In genomic region chr4:169203278-169203677, GRCh38 we compare ENCODE assay signal across 6 cellular contexts.
DNase-seq lines count a peak whose midpoint lies in the region; ATAC-seq and TF ChIP-seq lines count a peak whose summit lies in the region.
"Not testable (repeated sequence)": the region's sequence is repeated elsewhere in the genome, so short reads cannot be mapped to it uniquely, and the experiment has no call there.

No MANE protein-coding gene starts in this region.

- peaks cover 48% of the 10 kb centered on the region for H4K20me1 ChIP-seq in smooth muscle cell (ENCODE audit: low read depth)

- H3K27ac Mint-ChIP-seq in HFFc6, result peak overlapping the region; percentile 91; the same call in 1 of the 2 replicates
- not testable (repeated sequence) for H3K27ac Mint-ChIP-seq in WTC11
- peak overlapping the region; percentile 57 to 86 (median 84) for H3K27ac Mint-ChIP-seq in nephron

- not testable (repeated sequence) for H3K9me3 Mint-ChIP-seq in HFFc6, WTC11, nephron

- peaks cover 65% of the 10 kb centered on the region for H3K4me1 ChIP-seq in ACC112 (ENCODE audit: control insufficient read depth, insufficient read depth, low read length, unreplicated experiment)
- H3K4me1 ChIP-seq in smooth muscle cell (ENCODE audit: low read depth), result peaks cover 43% of the 10 kb centered on the region
- H3K4me1 ChIP-seq in thyroid gland, result peaks cover 25 to 60% of the 10 kb centered on the region in 2 donors

- CTCF ChIA-PET in WTC11 (lab: Charles Lee), result not testable (repeated sequence)

- POLR2A ChIA-PET in WTC11 (lab: Charles Lee), result not testable (repeated sequence)

- not testable (repeated sequence) for TF ChIP-seq POLR2A in thyroid gland (IDR thresholded peaks at IDR 0.05)

- not testable (repeated sequence) for DNase-seq in HFFc6; WTC11 (ENCODE audit: low spot score); smooth muscle cell (lab: John Stamatoyannopoulos, UW; ENCODE audit: unreplicated experiment); thyroid gland

- 91% methylated on average over 4 of the region's 4 CpGs for WGBS in smooth muscle cell (ENCODE audit: low lambda C conversion rate)
- 84 to 88% methylated on average over 4 of the region's 4 CpGs for WGBS in thyroid gland, 2 donors

- H3K36me3 ChIP-seq in ACC112 (ENCODE audit: insufficient read depth, low read length); smooth muscle cell (ENCODE audit: low read depth); thyroid gland: not testable (repeated sequence)

- not testable (repeated sequence) for H3K9ac ChIP-seq in smooth muscle cell (ENCODE audit: low read depth)

- H3K27me3 Mint-ChIP-seq in HFFc6 (ENCODE audit: insufficient read depth); WTC11 (ENCODE audit: low read depth); nephron (ENCODE audit: low read depth): not testable (repeated sequence)

- not testable (repeated sequence) for H3K27me3 ChIP-seq in ACC112 (ENCODE audit: insufficient read depth, low read length); smooth muscle cell (ENCODE audit: low read depth); thyroid gland

- H3K79me2 ChIP-seq in ACC112 (ENCODE audit: control insufficient read depth, insufficient read depth, low read length, unreplicated experiment), result peaks cover 89% of the 10 kb centered on the region
- H3K79me2 ChIP-seq in smooth muscle cell (ENCODE audit: low read depth), result peaks cover 75% of the 10 kb centered on the region

- intact Hi-C loops in thyroid gland (cut with DNase I), result not testable (repeated sequence)

- H3K4me1 Mint-ChIP-seq in HFFc6 (ENCODE audit: low read depth), result peaks cover 77% of the 10 kb centered on the region
- peaks cover 21% of the 10 kb centered on the region for H3K4me1 Mint-ChIP-seq in WTC11
- peaks cover 59% of the 10 kb centered on the region for H3K4me1 Mint-ChIP-seq in nephron

- TF ChIP-seq CTCF in HFFc6 (IDR thresholded peaks at IDR 0.05); WTC11 (IDR thresholded peaks at IDR 0.05); nephron (IDR thresholded peaks at IDR 0.05; ENCODE audit: unreplicated experiment in 3 of 3); smooth muscle cell (IDR thresholded peaks at IDR 0.05; ENCODE audit: borderline replicate concordance, insufficient read depth, poor library complexity, severe bottlenecking); thyroid gland (IDR thresholded peaks at IDR 0.05): not testable (repeated sequence)

- H3K9me3 ChIP-seq in smooth muscle cell (replicated peaks; ENCODE audit: low read depth); thyroid gland: not testable (repeated sequence)

- not testable (repeated sequence) for H3K36me3 Mint-ChIP-seq in HFFc6 (ENCODE audit: low read depth); WTC11; nephron (ENCODE audit: low read depth)

- not testable (repeated sequence) for H3K4me3 ChIP-seq in ACC112 (ENCODE audit: low read depth, low read length); smooth muscle cell; thyroid gland (replicated peaks in 1 of 3)

- H3K27ac ChIP-seq in ACC112 (ENCODE audit: low read depth, low read length) (peak overlapping the region; percentile 95), smooth muscle cell (ENCODE audit: low read depth) (peak overlapping the region; percentile 48), thyroid gland (peak overlapping the region in 2 of 3 donors; percentile 60 to 73)

- H2AFZ ChIP-seq in ACC112 (ENCODE audit: low read length, unreplicated experiment); smooth muscle cell (ENCODE audit: low read depth): not testable (repeated sequence)

- ATAC-seq in WTC11, result not testable (repeated sequence)

- H3F3A ChIP-seq in smooth muscle cell (ENCODE audit: low read depth), result not testable (repeated sequence)

- not testable (repeated sequence) for H3K4me3 Mint-ChIP-seq in HFFc6, WTC11, nephron

- not testable (repeated sequence) for H3K4me2 ChIP-seq in smooth muscle cell

TF ChIP-seq in WTC11, 78 proteins besides CTCF, POLR2A, EP300 and RAD21:
- peak; percentile 71; the same call in 1 of the 2 replicates for TF ChIP-seq ZNF121 (CRISPR knock-in tag; IDR thresholded peaks at IDR 0.05)
